20 cellular contexts compared by ENCODE assay signal in the genomic region with DNA sequence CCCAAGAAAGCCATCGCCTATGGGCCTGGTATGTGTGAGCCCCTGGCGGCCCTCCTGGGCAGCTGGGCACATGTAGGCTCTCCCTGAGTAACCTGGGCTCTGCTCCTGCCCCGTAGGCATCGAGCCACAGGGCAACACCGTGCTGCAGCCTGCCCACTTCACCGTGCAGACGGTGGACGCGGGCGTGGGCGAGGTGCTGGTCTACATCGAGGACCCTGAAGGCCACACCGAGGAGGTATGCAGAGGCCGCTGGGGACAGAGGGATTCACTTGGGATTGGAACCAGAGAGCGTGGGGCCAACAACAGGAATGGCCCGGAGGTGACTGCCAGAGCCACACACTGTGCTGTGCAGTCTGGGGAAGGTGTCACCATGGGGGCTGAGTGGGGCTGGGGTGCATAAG. TPM values are rescaled to one million over a fixed set of nuclear protein-coding genes. Genes with fewer than 3 reads are reported as not detected.
A peak's percentile ranks its signal among the peaks of the same experiment; 100 is the strongest.
DNase-seq lines count a peak whose midpoint lies in the region; ATAC-seq, FAIRE-seq and TF ChIP-seq lines count a peak whose summit lies in the region.
"Had no signal": no experiment of that assay in that cellular context is flagged by ENCODE, and none has a peak within 500 bp of the region (broad histone marks: within the 10 kb centered on the region; RNA-seq: fewer than 3 reads in every experiment).

No MANE protein-coding gene starts in this region.

- peak; percentile 41 for DNase-seq in Right ventricle myocardium superior
- no peak for DNase-seq in right atrium auricular region (ENCODE audit: low spot score)
- DNase-seq in endothelial cell of umbilical vein (ENCODE audit: low read depth, low spot score): no peak
- DNase-seq in ovary: peak in 3 of 5 donors; percentile 14 to 19 (median 16)
- DNase-seq in transverse colon: no peak
- no peak for DNase-seq in cerebellum (ENCODE audit: low spot score)
- no peak for DNase-seq in DMS114 treated with DMSO at 0.1 percent for 48 hours (lab: John Stamatoyannopoulos, UW; ENCODE audit: unreplicated experiment)
- DNase-seq: DMS 273 treated with DMSO at 0.1 percent for 48 hours; EL; NCI-H1436; NCI-H226; NCI-H69; NK-92 treated with Interleukin-12 subunit alpha and Interleukin-12 subunit beta, amount 100 ng/mL, for 24 hours; OCI-M1; RPMI8226 had no signal

- no peaks in the 10 kb centered on the region for H3K9me1 ChIP-seq in endothelial cell of umbilical vein (replicated peaks; ENCODE audit: control insufficient read depth, extremely low read depth, insufficient read depth, low read length)

- whole genome bisulfite sequencing in ovary, 3 donors: 90 to 93% (median 92%) methylated on average over 16 of the region's 16 CpGs
- WGBS in transverse colon (ENCODE audit: low coverage in 1 of 2), 2 donors: 89% methylated on average over 16 of the region's 16 CpGs; no CpG with 5 or more reads in 1 of the 2 donors

- no peak overlapping the region for H3K9ac ChIP-seq in endothelial cell of umbilical vein (replicated peaks; ENCODE audit: extremely low read depth, insufficient read depth, low read length)
- H3K9ac ChIP-seq: BLaER1 treated with 17β-estradiol and CSF1 and Interleukin-3, amounts not matched to agents 10 nM and 100 nM had no signal

- ATAC-seq in Right ventricle myocardium superior (ENCODE audit: poor library complexity) (no peak), HG03139 (IDR thresholded peaks at IDR 0.05; ENCODE audit: unreplicated experiment) (no peak)

- H3K9me3 ChIP-seq in right atrium auricular region (no peaks in the 10 kb centered on the region), endothelial cell of umbilical vein (replicated peaks; ENCODE audit: control insufficient read depth, insufficient read depth, low read length) (no peaks in the 10 kb centered on the region), ovary (no peaks in the 10 kb centered on the region), transverse colon (no peaks in the 10 kb centered on the region)
- H3K9me3 ChIP-seq: BLaER1 treated with 17β-estradiol and CSF1 and Interleukin-3, amounts not matched to agents 10 nM and 100 nM; HAP-1 had no signal

- dilution Hi-C loops in endothelial cell of umbilical vein (cut with MboI; ENCODE audit: extremely low pct_ligation_motif_present, low sequenced_read_pairs): no loop called here

- intact Hi-C loops in Right ventricle myocardium superior (cut with DNase I): no loop called here
- intact Hi-C loops in endothelial cell of umbilical vein (cut with micrococcal nuclease): no loop called here
- intact Hi-C loops in ovary (cut with DNase I): no loop called here
- intact Hi-C loops in transverse colon (cut with DNase I; ENCODE audit: low total_unique reads): no loop called here

- H3K79me2 ChIP-seq in endothelial cell of umbilical vein (ENCODE audit: control insufficient read depth, insufficient read depth, low read length): peaks cover 8% of the 10 kb centered on the region

- CTCF ChIA-PET in endothelial cell of umbilical vein (lab: Charles Lee): no interaction called here

- no peak for FAIRE-seq in endothelial cell of umbilical vein (lab: Jason Lieb, UNC)
- FAIRE-seq: GM18507 had no signal

- H3K4me3 ChIP-seq in right atrium auricular region (no peak overlapping the region), endothelial cell of umbilical vein (replicated peaks in 1 of 3; ENCODE audit: insufficient read depth in 1 of 3, low read depth in 1 of 3, low read length in 3 of 3) (no peak overlapping the region), ovary (no peak overlapping the region), transverse colon (no peak overlapping the region)
- H3K4me3 ChIP-seq: BLaER1 treated with 17β-estradiol and CSF1 and Interleukin-3, amounts not matched to agents 10 nM and 100 nM; HAP-1 had no signal

- TF ChIP-seq POLR2A in endothelial cell of umbilical vein (IDR thresholded peaks at IDR 0.05; ENCODE audit: low read depth, low read length) (no peak), ovary (IDR thresholded peaks at IDR 0.05) (no peak), transverse colon (IDR thresholded peaks at IDR 0.05) (no peak)

- no peaks in the 10 kb centered on the region for H3K27me3 ChIP-seq in right atrium auricular region
- no peaks in the 10 kb centered on the region for H3K27me3 ChIP-seq in endothelial cell of umbilical vein (ENCODE audit: control insufficient read depth in 2 of 2, insufficient read depth in 2 of 2, low read length in 2 of 2)
- no peaks in the 10 kb centered on the region for H3K27me3 ChIP-seq in ovary
- H3K27me3 ChIP-seq in transverse colon: peaks cover 9% of the 10 kb centered on the region

- H3K36me3 ChIP-seq in right atrium auricular region: peaks cover 79% of the 10 kb centered on the region
- peaks cover 11 to 59% of the 10 kb centered on the region in 2 experiments for H3K36me3 ChIP-seq in endothelial cell of umbilical vein (ENCODE audit: control insufficient read depth in 2 of 2, extremely low read depth in 1 of 2, insufficient read depth in 2 of 2, low read length in 2 of 2)
- H3K36me3 ChIP-seq in ovary: no peaks in the 10 kb centered on the region
- H3K36me3 ChIP-seq in transverse colon: no peaks in the 10 kb centered on the region
- H3K36me3 ChIP-seq: BLaER1 treated with 17β-estradiol and CSF1 and Interleukin-3, amounts not matched to agents 10 nM and 100 nM had no signal

- no peak overlapping the region for H2AFZ ChIP-seq in endothelial cell of umbilical vein (ENCODE audit: low read depth, low read length)

- TF ChIP-seq CTCF in right atrium auricular region (IDR thresholded peaks at IDR 0.05): no peak
- TF ChIP-seq CTCF in endothelial cell of umbilical vein (IDR thresholded peaks at IDR 0.05; ENCODE audit: extremely low read depth in 1 of 2, insufficient read depth in 1 of 2, low read depth in 1 of 2, low read length in 2 of 2): no peak
- no peak for TF ChIP-seq CTCF in ovary (IDR thresholded peaks at IDR 0.05)
- no peak for TF ChIP-seq CTCF in transverse colon (IDR thresholded peaks at IDR 0.05)

- H3K4me1 ChIP-seq in right atrium auricular region (peaks cover 0 to 37% of the 10 kb centered on the region in 2 donors), endothelial cell of umbilical vein (ENCODE audit: control insufficient read depth, extremely low read depth, insufficient read depth, low read length) (peaks cover 13% of the 10 kb centered on the region), ovary (ENCODE audit: insufficient read depth) (peaks cover 12% of the 10 kb centered on the region), transverse colon (peaks cover 6 to 21% (median 17%) of the 10 kb centered on the region in 4 donors)

- POLR2A ChIA-PET in endothelial cell of umbilical vein (lab: Charles Lee): no interaction called here

- BruUV-seq in endothelial cell of umbilical vein (replicated peaks; lab: Mats Ljungman, UMichigan): TSS peak; percentile 57

- TF ChIP-seq EP300 in ovary (IDR thresholded peaks at IDR 0.05) (no peak), transverse colon (IDR thresholded peaks at IDR 0.05; ENCODE audit: low read depth) (no peak)

- in situ Hi-C loops in transverse colon (cut with MboI; ENCODE audit: low pct_ligation_motif_present in 1 of 4, low pct_unique_long_range_greater_than_20kb in 1 of 4, low sequenced_read_pairs in 3 of 4): no loop called here

- no peaks in the 10 kb centered on the region for H4K20me1 ChIP-seq in endothelial cell of umbilical vein (replicated peaks; ENCODE audit: control insufficient read depth, extremely low read depth, insufficient read depth, low read length)

- H3K4me2 ChIP-seq in endothelial cell of umbilical vein (ENCODE audit: insufficient read depth, low read length): no peak overlapping the region
- H3K4me2 ChIP-seq: BLaER1 treated with 17β-estradiol and CSF1 and Interleukin-3, amounts not matched to agents 10 nM and 100 nM had no signal

- no peak overlapping the region for H3K27ac ChIP-seq in right atrium auricular region
- no peak overlapping the region for H3K27ac ChIP-seq in endothelial cell of umbilical vein (ENCODE audit: insufficient read depth, low read depth, low read length)
- no peak overlapping the region for H3K27ac ChIP-seq in ovary
- H3K27ac ChIP-seq in transverse colon: peak overlapping the region in 3 of 4 donors; percentile 48 to 84 (median 78)
- H3K27ac ChIP-seq: BLaER1 treated with 17β-estradiol and CSF1 and Interleukin-3, amounts not matched to agents 10 nM and 100 nM had no signal

RNA-seq across cellular contexts. Expression of a gene that starts 7.3 kb away (rescaled TPM):
- total RNA-seq in Right ventricle myocardium superior (601 TPM), right atrium auricular region (100 to 1,000 TPM; 215 to 646 TPM), endothelial cell of umbilical vein (81.8 and 81.9 TPM in 2 replicates), ovary (10 to 100 TPM in 6 of 7 donors, 1 to 10 TPM in 1; 8.0 to 51.2 (median 17.3) TPM), transverse colon (100 to 1,000 TPM in 1 of 4 donors, 10 to 100 TPM in 3; 21.3 to 234 (median 57.9) TPM), cerebellum (43.4 TPM)
- polyA plus RNA-seq in endothelial cell of umbilical vein (19.5 and 20.1 TPM in 2 replicates), ovary (1 to 10 TPM; 6.5 to 6.8 TPM)
- 19.9 and 23.3 TPM in 2 replicates for polyA plus RNA-seq in endothelial cell of umbilical vein (2011; cell fraction: cytosol; rRNA removed)
- 46.6 and 51.6 TPM in 2 replicates for polyA plus RNA-seq in endothelial cell of umbilical vein (2011; cell fraction: nucleus; rRNA removed)
- polyA plus RNA-seq in endothelial cell of umbilical vein (2012): 66.9 and 79.9 TPM in 2 replicates
- polyA minus RNA-seq in endothelial cell of umbilical vein: 59.3 and 75.4 TPM in 2 replicates
- polyA minus RNA-seq in endothelial cell of umbilical vein (2011; cell fraction: cytosol; rRNA and poly(A)+ RNA removed): not detected
- 36.5 and 56.7 TPM in 2 replicates for polyA minus RNA-seq in endothelial cell of umbilical vein (2011; cell fraction: nucleus; rRNA and poly(A)+ RNA removed)
- polyA plus RNA-seq: IgD-negative memory B cell had no signal

RNA-seq across cellular contexts. Expression of a gene that starts 25.1 kb away (rescaled TPM):
- total RNA-seq in Right ventricle myocardium superior (119 TPM), right atrium auricular region (100 to 1,000 TPM; 121 TPM), endothelial cell of umbilical vein (141 and 156 TPM in 2 replicates), ovary (100 to 1,000 TPM in 1 of 7 donors, 10 to 100 TPM in 6; 57.3 to 108 (median 85.0) TPM), transverse colon (100 to 1,000 TPM in 1 of 4 donors, 10 to 100 TPM in 3; 25.5 to 128 (median 63.2) TPM), cerebellum (58.4 TPM)
- polyA plus RNA-seq in endothelial cell of umbilical vein (360 and 501 TPM in 2 replicates), ovary (100 to 1,000 TPM in 1 of 2 donors, 10 to 100 TPM in 1; 98.2 to 128 TPM)
- 321 and 337 TPM in 2 replicates for polyA plus RNA-seq in endothelial cell of umbilical vein (2011; cell fraction: cytosol; rRNA removed)
- polyA plus RNA-seq in endothelial cell of umbilical vein (2011; cell fraction: nucleus; rRNA removed): 73.5 and 88.9 TPM in 2 replicates
- polyA plus RNA-seq in endothelial cell of umbilical vein (2012): 282 and 303 TPM in 2 replicates
- polyA minus RNA-seq in endothelial cell of umbilical vein: 61.5 and 62.5 TPM in 2 replicates
- 34.7 TPM for polyA minus RNA-seq in endothelial cell of umbilical vein (2011; cell fraction: cytosol; rRNA and poly(A)+ RNA removed)
- 9.6 and 17.0 TPM in 2 replicates for polyA minus RNA-seq in endothelial cell of umbilical vein (2011; cell fraction: nucleus; rRNA and poly(A)+ RNA removed)

RNA-seq across cellular contexts. Expression of a gene that starts 45.8 kb away (rescaled TPM):
- 5.2 TPM for total RNA-seq in Right ventricle myocardium superior
- 1 to 10 TPM; 2.6 to 8.5 TPM for total RNA-seq in right atrium auricular region
- 3.2 and 3.3 TPM in 2 replicates for total RNA-seq in endothelial cell of umbilical vein
- polyA plus RNA-seq in endothelial cell of umbilical vein: 1.1 and 1.8 TPM in 2 replicates
- 1.6 and 2.0 TPM in 2 replicates for polyA plus RNA-seq in endothelial cell of umbilical vein (2011; cell fraction: cytosol; rRNA removed)
- polyA plus RNA-seq in endothelial cell of umbilical vein (2011; cell fraction: nucleus; rRNA removed): 15.2 and 15.8 TPM in 2 replicates
- 3.0 and 4.3 TPM in 2 replicates for polyA plus RNA-seq in endothelial cell of umbilical vein (2012)
- polyA minus RNA-seq in endothelial cell of umbilical vein: 3.4 and 6.3 TPM in 2 replicates
- not detected for polyA minus RNA-seq in endothelial cell of umbilical vein (2011; cell fraction: cytosol; rRNA and poly(A)+ RNA removed)
- 3.4 and 7.5 TPM in 2 replicates for polyA minus RNA-seq in endothelial cell of umbilical vein (2011; cell fraction: nucleus; rRNA and poly(A)+ RNA removed)
- 10 to 100 TPM in 1 of 7 donors, 1 to 10 TPM in 6; 2.4 to 14.0 (median 5.9) TPM for total RNA-seq in ovary
- 1 to 10 TPM; 3.4 to 4.4 TPM for polyA plus RNA-seq in ovary
- total RNA-seq in transverse colon: 10 to 100 TPM in 2 of 4 donors, 1 to 10 TPM in 2; 1.9 to 16.5 (median 8.3) TPM
- 79.1 TPM for total RNA-seq in cerebellum

Comparison
In these comparisons a context has a peak if more than half of its experiments do, and no peak if none do; other contexts are left out.
1. DNase-seq: peak in Right ventricle myocardium superior (single experiment) and ovary (3 of 5); none in right atrium auricular region (single experiment), endothelial cell of umbilical vein (single experiment), transverse colon (single experiment), cerebellum (single experiment) and DMS114 treated with DMSO at 0.1 percent for 48 hours (single experiment).
2. H3K27ac ChIP-seq: peak in transverse colon (3 of 4); none in right atrium auricular region (0 of 2), endothelial cell of umbilical vein (single experiment) and ovary (0 of 2).